8 cellular contexts compared by ENCODE assay signal in the genomic region with DNA sequence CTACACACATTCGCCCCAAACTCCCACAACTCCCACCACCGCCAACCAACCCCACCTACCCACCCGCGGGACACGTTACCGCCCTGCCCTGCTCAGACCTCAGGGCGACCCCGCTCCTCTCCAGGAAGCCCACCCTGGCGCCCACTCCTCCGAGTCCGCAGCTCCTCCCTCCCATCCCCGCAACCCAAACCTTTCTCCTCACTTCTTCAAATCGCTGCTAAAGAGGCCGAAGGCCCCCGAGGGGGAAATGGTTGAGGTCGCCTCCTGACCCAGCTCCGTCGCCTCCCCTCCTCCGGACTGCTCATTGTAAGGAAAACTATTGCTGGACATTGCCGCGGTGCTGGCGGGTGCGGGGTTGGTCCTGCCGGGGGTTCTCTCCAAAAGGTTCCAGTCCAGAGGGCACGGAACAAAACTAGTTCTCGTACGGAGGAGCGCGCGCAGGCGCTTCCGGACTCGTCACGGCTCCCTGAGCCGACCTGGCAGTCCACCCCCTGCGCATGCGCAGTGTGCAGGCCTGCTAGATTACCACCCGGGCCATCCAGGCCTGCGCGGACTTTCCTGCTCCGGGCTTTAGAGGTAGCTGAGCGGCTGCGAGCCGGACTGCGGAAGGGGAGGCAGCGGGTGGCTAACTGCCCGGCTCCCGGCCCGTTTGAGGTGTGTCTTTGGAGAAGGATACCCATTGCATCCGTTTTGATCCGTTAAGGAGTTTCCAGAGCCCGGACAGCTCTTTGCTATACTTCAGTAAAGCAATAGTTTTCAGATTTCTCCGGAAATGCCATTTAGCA. TPM values are rescaled to one million over a fixed set of nuclear protein-coding genes. Genes with fewer than 3 reads are reported as not detected.
DNase-seq lines count a peak whose midpoint lies in the region; ATAC-seq, FAIRE-seq and TF ChIP-seq lines count a peak whose summit lies in the region.

A gene with protein sequence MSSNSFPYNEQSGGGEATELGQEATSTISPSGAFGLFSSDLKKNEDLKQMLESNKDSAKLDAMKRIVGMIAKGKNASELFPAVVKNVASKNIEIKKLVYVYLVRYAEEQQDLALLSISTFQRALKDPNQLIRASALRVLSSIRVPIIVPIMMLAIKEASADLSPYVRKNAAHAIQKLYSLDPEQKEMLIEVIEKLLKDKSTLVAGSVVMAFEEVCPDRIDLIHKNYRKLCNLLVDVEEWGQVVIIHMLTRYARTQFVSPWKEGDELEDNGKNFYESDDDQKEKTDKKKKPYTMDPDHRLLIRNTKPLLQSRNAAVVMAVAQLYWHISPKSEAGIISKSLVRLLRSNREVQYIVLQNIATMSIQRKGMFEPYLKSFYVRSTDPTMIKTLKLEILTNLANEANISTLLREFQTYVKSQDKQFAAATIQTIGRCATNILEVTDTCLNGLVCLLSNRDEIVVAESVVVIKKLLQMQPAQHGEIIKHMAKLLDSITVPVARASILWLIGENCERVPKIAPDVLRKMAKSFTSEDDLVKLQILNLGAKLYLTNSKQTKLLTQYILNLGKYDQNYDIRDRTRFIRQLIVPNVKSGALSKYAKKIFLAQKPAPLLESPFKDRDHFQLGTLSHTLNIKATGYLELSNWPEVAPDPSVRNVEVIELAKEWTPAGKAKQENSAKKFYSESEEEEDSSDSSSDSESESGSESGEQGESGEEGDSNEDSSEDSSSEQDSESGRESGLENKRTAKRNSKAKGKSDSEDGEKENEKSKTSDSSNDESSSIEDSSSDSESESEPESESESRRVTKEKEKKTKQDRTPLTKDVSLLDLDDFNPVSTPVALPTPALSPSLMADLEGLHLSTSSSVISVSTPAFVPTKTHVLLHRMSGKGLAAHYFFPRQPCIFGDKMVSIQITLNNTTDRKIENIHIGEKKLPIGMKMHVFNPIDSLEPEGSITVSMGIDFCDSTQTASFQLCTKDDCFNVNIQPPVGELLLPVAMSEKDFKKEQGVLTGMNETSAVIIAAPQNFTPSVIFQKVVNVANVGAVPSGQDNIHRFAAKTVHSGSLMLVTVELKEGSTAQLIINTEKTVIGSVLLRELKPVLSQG (minus strand): TSS at position 449 of the 785 bp plus-strand sequence. CDS start 119 bp downstream, at position 330.

- H3K4me3 Mint-ChIP-seq in naive thymus-derived CD8-positive, alpha-beta T cell = peak within 1 kb of the TSS; percentile 96 to 100 (median 99)

- H3K4me2 ChIP-seq in Loucy (ENCODE audit: low read depth, low read length, poor library complexity, severe bottlenecking) = peak within 1 kb of the TSS; percentile 93

- H3K9ac ChIP-seq in Loucy (ENCODE audit: low read depth, low read length, poor library complexity, severe bottlenecking) = peak within 1 kb of the TSS; percentile 97

- H3F3A ChIP-seq in Loucy (ENCODE audit: low read depth) = no peaks in the 10 kb centered on the region

- peak; percentile 86 to 89 for ATAC-seq in naive thymus-derived CD8-positive, alpha-beta T cell

- peak within 1 kb of the TSS; percentile 89 to 100 (median 98) for H3K27ac Mint-ChIP-seq in naive thymus-derived CD8-positive, alpha-beta T cell

- H3K9me3 Mint-ChIP-seq in naive thymus-derived CD8-positive, alpha-beta T cell = no peaks in the 10 kb centered on the region

- no peaks in the 10 kb centered on the region for H3K9me3 ChIP-seq in Loucy (ENCODE audit: insufficient read depth, low read depth, low read length)

- no peaks in the 10 kb centered on the region for H3K9me2 ChIP-seq in Loucy (replicated peaks; ENCODE audit: low read depth, low read length)

- peak within 1 kb of the TSS; percentile 96 for H2AFZ ChIP-seq in Loucy (ENCODE audit: low read length)

- POLR2A ChIA-PET in naive thymus-derived CD8-positive, alpha-beta T cell (lab: Charles Lee) = interaction anchor here (0.7 to 5.8 kb wide), 7 partner anchors 10 to 802 kb away, joined by 3 to 144 read pairs (median 4); a partner anchor contains a TSS

- no peaks in the 10 kb centered on the region for H3K27me3 ChIP-seq in Loucy (ENCODE audit: insufficient read depth, low read length, poor library complexity, severe bottlenecking)

- DNase-seq in EL (peak; percentile 99), H54 (ENCODE audit: insufficient read length, low spot score) (peak; percentile 94), fibroblast of mammary gland (ENCODE audit: low read depth) (peak; percentile 99)
- DNase-seq in activated T-helper 9 cell treated with anti-CD3 and anti-CD28 coated beads, Interleukin-2, amount 50 U/mL, for 16 hours (ENCODE audit: low read depth) = peak; percentile 97
- peak; percentile 94 to 99 (median 97) for DNase-seq in naive thymus-derived CD8-positive, alpha-beta T cell
- DNase-seq in stimulated activated naive CD4-positive, alpha-beta T cell (lab: John Stamatoyannopoulos, UW) = peak; percentile 91 to 96 (median 95)

- peaks cover 44% of the 10 kb centered on the region for H4K20me1 ChIP-seq in Loucy (ENCODE audit: insufficient read depth, low read length, poor library complexity, severe bottlenecking)

- TF ChIP-seq CTCF in Loucy (conservative IDR thresholded peaks at IDR 0.05; ENCODE audit: low read length) (no peak), fibroblast of mammary gland (conservative IDR thresholded peaks at IDR 0.05; ENCODE audit: control insufficient read depth, insufficient read depth, low read depth, low read length) (no peak)

- H3K4me1 ChIP-seq in Loucy (ENCODE audit: insufficient read depth, low read length, poor library complexity, severe bottlenecking) = peaks cover 43% of the 10 kb centered on the region

- H3K4me3 ChIP-seq in Loucy (ENCODE audit: low read length, poor library complexity, severe bottlenecking) = peak within 1 kb of the TSS; percentile 94
- H3K4me3 ChIP-seq in fibroblast of mammary gland (ENCODE audit: control insufficient read depth, low read depth, low read length) = peak within 1 kb of the TSS; percentile 99

- FAIRE-seq in H54 (lab: Jason Lieb, UNC) = peak; percentile 90

- H3K4me1 Mint-ChIP-seq in naive thymus-derived CD8-positive, alpha-beta T cell = peaks cover 18 to 52% (median 41%) of the 10 kb centered on the region in 4 donors

- TF ChIP-seq POLR2A in H54 (IDR thresholded peaks at IDR 0.05; ENCODE audit: low read depth, low read length) (peak; percentile 91), Raji (IDR thresholded peaks at IDR 0.05; ENCODE audit: insufficient read depth, low read depth, low read length) (peak; percentile 91)

- H3K36me3 ChIP-seq in Loucy (ENCODE audit: insufficient read depth, low read length) = no peaks in the 10 kb centered on the region

- peaks cover 49% of the 10 kb centered on the region for H3K79me2 ChIP-seq in Loucy (ENCODE audit: insufficient read depth, low read length)

- no peaks in the 10 kb centered on the region for H3K36me3 Mint-ChIP-seq in naive thymus-derived CD8-positive, alpha-beta T cell

- no peaks in the 10 kb centered on the region for H3K27me3 Mint-ChIP-seq in naive thymus-derived CD8-positive, alpha-beta T cell

RNA-seq across cellular contexts. Expression of the gene that starts here (rescaled TPM):
- 10 to 100 TPM; 33.1 to 36.4 TPM for total RNA-seq in naive thymus-derived CD8-positive, alpha-beta T cell
- polyA plus RNA-seq in naive thymus-derived CD8-positive, alpha-beta T cell = 10 to 100 TPM; 19.8 to 26.2 (median 23.3) TPM

Comparison
In these comparisons a context has a peak if more than half of its experiments do, and no peak if none do; other contexts are left out.
1. Peak in every context shown above with its lines: DNase-seq, ATAC-seq and H3K4me3 ChIP-seq.